In the genomic region with DNA sequence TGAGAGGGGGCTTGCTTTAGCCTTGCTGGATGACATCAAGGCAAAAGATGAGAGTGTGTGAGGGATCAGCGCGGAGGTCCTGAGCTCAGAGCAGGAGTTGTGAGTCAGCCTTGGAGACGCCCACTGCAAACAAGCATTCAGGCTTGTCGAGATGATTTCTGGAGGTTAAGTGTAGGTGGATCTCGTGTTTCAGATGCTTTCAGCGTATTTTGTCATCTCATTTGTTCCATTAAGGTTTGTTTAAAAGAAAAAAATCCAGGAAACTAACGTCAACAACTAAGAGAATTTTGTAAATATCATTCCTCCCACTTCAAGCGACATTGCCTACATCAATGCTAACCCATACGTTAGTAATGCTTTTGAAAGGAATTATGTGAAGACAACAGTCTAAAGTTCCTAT, we compare ENCODE assay signal across 14 cellular contexts.
DNase-seq lines count a peak whose midpoint lies in the region; ATAC-seq and TF ChIP-seq lines count a peak whose summit lies in the region.
"Had no signal": no experiment of that assay in that cellular context is flagged by ENCODE, and none has a peak within 500 bp of the region (broad histone marks: within the 10 kb centered on the region; RNA-seq: fewer than 3 reads in every experiment).

No MANE protein-coding gene starts in this region.

- H3K9ac ChIP-seq in Karpas-422 (ENCODE audit: low read length): no peak overlapping the region

- H3K36me3 ChIP-seq in gastrocnemius medialis (no peaks in the 10 kb centered on the region), Karpas-422 (ENCODE audit: insufficient read depth, low read length) (no peaks in the 10 kb centered on the region)
- H3K36me3 ChIP-seq: heart left ventricle, thoracic aorta had no signal

- H3K9me2 ChIP-seq in Karpas-422 (replicated peaks; ENCODE audit: insufficient read depth, low read length): no peaks in the 10 kb centered on the region; the same call in 1 of the 2 replicates

- intact Hi-C loops in activated CD4-positive, alpha-beta T cell treated with anti-CD3 and anti-CD28 coated beads, Interleukin-2, amount 10 ng/mL, durations not matched to agents 24 days and 14 days (cut with micrococcal nuclease): no loop called here
- intact Hi-C loops in gastrocnemius medialis (cut with DNase I; ENCODE audit: low total_unique reads): no loop called here

- H3K4me3 ChIP-seq in gastrocnemius medialis (no peak overlapping the region), Karpas-422 (ENCODE audit: low read length) (no peak overlapping the region)
- H3K4me3 ChIP-seq: heart left ventricle, thoracic aorta had no signal

- H3K27ac Mint-ChIP-seq in activated CD4-positive, alpha-beta T cell treated with anti-CD3 and anti-CD28 coated beads, Interleukin-2, amount 10 ng/mL, durations not matched to agents 24 days and 14 days: peak overlapping the region; percentile 43
- H3K27ac Mint-ChIP-seq in activated naive CD8-positive, alpha-beta T cell treated with anti-CD3 and anti-CD28 coated beads for 36 hours: no peak overlapping the region
- H3K27ac Mint-ChIP-seq: H9 had no signal

- no peaks in the 10 kb centered on the region for H3K27me3 ChIP-seq in gastrocnemius medialis
- no peaks in the 10 kb centered on the region for H3K27me3 ChIP-seq in Karpas-422 (ENCODE audit: low read length)
- H3K27me3 ChIP-seq: heart left ventricle had no signal

- no peaks in the 10 kb centered on the region for H3K27me3 Mint-ChIP-seq in activated CD4-positive, alpha-beta T cell treated with anti-CD3 and anti-CD28 coated beads, Interleukin-2, amount 10 ng/mL, durations not matched to agents 24 days and 14 days
- H3K27me3 Mint-ChIP-seq in activated naive CD8-positive, alpha-beta T cell treated with anti-CD3 and anti-CD28 coated beads for 36 hours: no peaks in the 10 kb centered on the region

- no peak overlapping the region for H3K4me2 ChIP-seq in Karpas-422 (ENCODE audit: low read depth, low read length, poor library complexity, severe bottlenecking)

- H3K4me1 ChIP-seq in gastrocnemius medialis (no peaks in the 10 kb centered on the region), Karpas-422 (ENCODE audit: low read length) (no peaks in the 10 kb centered on the region)
- H3K4me1 ChIP-seq: heart left ventricle had no signal

- no peak for DNase-seq in activated CD4-positive, alpha-beta T cell treated with anti-CD3 and anti-CD28 coated beads, Interleukin-2, amount 10 ng/mL, durations not matched to agents 24 days and 14 days
- no peak for DNase-seq in activated CD4-positive, alpha-beta T cell treated with anti-CD3 and anti-CD28 coated beads for 1 hour
- peak; percentile 3 for DNase-seq in activated naive CD8-positive, alpha-beta T cell treated with anti-CD3 and anti-CD28 coated beads for 36 hours
- peak; percentile 87 for DNase-seq in iris pigment epithelial cell (ENCODE audit: low read depth)
- peak; percentile 3 to 10 for DNase-seq in stimulated activated CD4-positive, alpha-beta T cell treated with anti-CD3 and anti-CD28 coated beads, Interleukin-4, amount 100 ng/mL, for 48 hours (ENCODE audit: low read depth in 2 of 2)
- DNase-seq in MV-4-11 (lab: John Stamatoyannopoulos, UW): no peak
- no peak for DNase-seq in gastrocnemius medialis
- no peak for DNase-seq in Karpas-422
- DNase-seq: activated CD8-positive, alpha-beta memory T cell treated with anti-CD3 and anti-CD28 coated beads, Interleukin-2, amount 50 U/mL, for 4 hours; H9; heart left ventricle; midbrain; NCI-H524 treated with DMSO at 0.1 percent for 48 hours had no signal

- no peak for TF ChIP-seq POLR2A in gastrocnemius medialis (IDR thresholded peaks at IDR 0.05)

- H2AFZ ChIP-seq in Karpas-422 (ENCODE audit: low read length): no peak overlapping the region

- no peaks in the 10 kb centered on the region for H3K36me3 Mint-ChIP-seq in activated CD4-positive, alpha-beta T cell treated with anti-CD3 and anti-CD28 coated beads, Interleukin-2, amount 10 ng/mL, durations not matched to agents 24 days and 14 days (ENCODE audit: low read depth)
- H3K36me3 Mint-ChIP-seq in activated naive CD8-positive, alpha-beta T cell treated with anti-CD3 and anti-CD28 coated beads for 36 hours: no peaks in the 10 kb centered on the region

- H3K4me3 Mint-ChIP-seq in activated CD4-positive, alpha-beta T cell treated with anti-CD3 and anti-CD28 coated beads, Interleukin-2, amount 10 ng/mL, durations not matched to agents 24 days and 14 days: no peak overlapping the region
- no peak overlapping the region for H3K4me3 Mint-ChIP-seq in activated naive CD8-positive, alpha-beta T cell treated with anti-CD3 and anti-CD28 coated beads for 36 hours
- H3K4me3 Mint-ChIP-seq: H9 had no signal

- H3K27ac ChIP-seq in gastrocnemius medialis (no peak overlapping the region), Karpas-422 (ENCODE audit: low read length) (no peak overlapping the region)
- H3K27ac ChIP-seq: heart left ventricle, thoracic aorta had no signal

- TF ChIP-seq CTCF in gastrocnemius medialis (IDR thresholded peaks at IDR 0.05 in 4 of 5, conservative IDR thresholded peaks at IDR 0.05 in 1 of 5): no peak

- ATAC-seq in gastrocnemius medialis: no peak
- ATAC-seq: heart left ventricle had no signal

- H3K4me1 Mint-ChIP-seq in activated CD4-positive, alpha-beta T cell treated with anti-CD3 and anti-CD28 coated beads, Interleukin-2, amount 10 ng/mL, durations not matched to agents 24 days and 14 days: peaks cover 7% of the 10 kb centered on the region
- H3K4me1 Mint-ChIP-seq in activated naive CD8-positive, alpha-beta T cell treated with anti-CD3 and anti-CD28 coated beads for 36 hours: no peaks in the 10 kb centered on the region
- H3K4me1 Mint-ChIP-seq: H9 had no signal

- H3K9me3 Mint-ChIP-seq in activated CD4-positive, alpha-beta T cell treated with anti-CD3 and anti-CD28 coated beads, Interleukin-2, amount 10 ng/mL, durations not matched to agents 24 days and 14 days: peaks cover 7% of the 10 kb centered on the region
- no peaks in the 10 kb centered on the region for H3K9me3 Mint-ChIP-seq in activated naive CD8-positive, alpha-beta T cell treated with anti-CD3 and anti-CD28 coated beads for 36 hours

- H4K20me1 ChIP-seq in Karpas-422 (ENCODE audit: insufficient read depth, low read depth, low read length): no peaks in the 10 kb centered on the region

- H3K79me2 ChIP-seq in Karpas-422 (ENCODE audit: low read length): no peaks in the 10 kb centered on the region

- in situ Hi-C loops in gastrocnemius medialis (cut with MboI; ENCODE audit: low sequenced_read_pairs in 4 of 4): loop anchor here in 1 of 4 donors (25.0 kb wide), 2 partner anchors 112 to 587 kb away; no protein-coding TSS in a partner anchor

- H3K9me3 ChIP-seq in gastrocnemius medialis (no peaks in the 10 kb centered on the region), Karpas-422 (ENCODE audit: low read length) (peaks cover 7% of the 10 kb centered on the region; the same call in 1 of the 2 replicates)
- H3K9me3 ChIP-seq: thoracic aorta had no signal

Comparison
In these comparisons a context has a peak if more than half of its experiments do, and no peak if none do; other contexts are left out.
1. DNase-seq: peak in activated naive CD8-positive, alpha-beta T cell treated with anti-CD3 and anti-CD28 coated beads for 36 hours (single experiment), iris pigment epithelial cell (single experiment) and stimulated activated CD4-positive, alpha-beta T cell treated with anti-CD3 and anti-CD28 coated beads, Interleukin-4, amount 100 ng/mL, for 48 hours (2 of 2); none in activated CD4-positive, alpha-beta T cell treated with anti-CD3 and anti-CD28 coated beads, Interleukin-2, amount 10 ng/mL, durations not matched to agents 24 days and 14 days (single experiment), activated CD4-positive, alpha-beta T cell treated with anti-CD3 and anti-CD28 coated beads for 1 hour (single experiment), MV-4-11 (single experiment), gastrocnemius medialis (0 of 2) and Karpas-422 (single experiment).